18 cellular contexts compared by ENCODE assay signal in genomic region chr14:33964599-33965317, GRCh38. TPM values are rescaled to one million over a fixed set of nuclear protein-coding genes. Genes with fewer than 3 reads are reported as not detected.
A peak's percentile ranks its signal among the peaks of the same experiment; 100 is the strongest.
DNase-seq lines count a peak whose midpoint lies in the region; ATAC-seq, FAIRE-seq and TF ChIP-seq lines count a peak whose summit lies in the region.
"Had no signal": no experiment of that assay in that cellular context is flagged by ENCODE, and none has a peak within 500 bp of the region (broad histone marks: within the 10 kb centered on the region; RNA-seq: fewer than 3 reads in every experiment).

No MANE protein-coding gene starts in this region.

- H3K9ac ChIP-seq in GM12878 (ENCODE audit: control insufficient read depth, insufficient read depth, low read length) (no peak overlapping the region), neural progenitor cell (no peak overlapping the region)

- POLR2A ChIA-PET in HEK293 (lab: Yijun Ruan, JAX) (interaction anchor here (1.1 kb wide), 1 partner anchor 14 kb away, joined by 4 read pairs; the partner anchor contains the start of gene EGLN3), GM12878 (lab: Charles Lee) (interaction anchor here (0.7 to 1.4 kb wide), 4 partner anchors 9 to 15 kb away, joined by 3 to 4 read pairs (median 4); no protein-coding TSS in a partner anchor)

- peaks cover 19% of the 10 kb centered on the region for H3F3A ChIP-seq in neural progenitor cell (ENCODE audit: low read depth)

- no peak for TF ChIP-seq RAD21 in GM12878 (IDR thresholded peaks at IDR 0.05; ENCODE audit: insufficient read depth, low read depth, low read length)

- H4K20me1 ChIP-seq in GM12878 (ENCODE audit: control insufficient read depth, insufficient read depth) (no peaks in the 10 kb centered on the region), neural progenitor cell (ENCODE audit: low read depth) (no peaks in the 10 kb centered on the region)

- no TSS peak for BruUV-seq in GM12878 (replicated peaks; lab: Mats Ljungman, UMichigan)

- H3K4me1 Mint-ChIP-seq in neural progenitor cell = peaks cover 15% of the 10 kb centered on the region
- H3K4me1 Mint-ChIP-seq: CD4-positive, CD25-positive, alpha-beta regulatory T cell had no signal

- FAIRE-seq in GM12878 (lab: Jason Lieb, UNC) = no peak
- FAIRE-seq: D721Med had no signal

- peak overlapping the region; percentile 67 for H3K27ac Mint-ChIP-seq in neural progenitor cell
- H3K27ac Mint-ChIP-seq: T-cell had no signal

- H3K79me2 ChIP-seq in GM12878 (ENCODE audit: control insufficient read depth, insufficient read depth, low read length) (no peaks in the 10 kb centered on the region), neural progenitor cell (ENCODE audit: low read depth) (no peaks in the 10 kb centered on the region)

- H3K4me2 ChIP-seq in GM12878 (ENCODE audit: control insufficient read depth, insufficient read depth) (no peak overlapping the region), neural progenitor cell (peak overlapping the region; percentile 57)
- H3K4me2 ChIP-seq: PC-9 had no signal

- no peak overlapping the region for H3K4me3 Mint-ChIP-seq in neural progenitor cell
- H3K4me3 Mint-ChIP-seq: CD4-positive, CD25-positive, alpha-beta regulatory T cell; T-cell had no signal

- no peak overlapping the region for H3K4me3 ChIP-seq in HEK293 (ENCODE audit: low read depth, low read length)
- H3K4me3 ChIP-seq in GM12878 = no peak overlapping the region
- no peak overlapping the region for H3K4me3 ChIP-seq in neural progenitor cell
- H3K4me3 ChIP-seq: PC-9 had no signal

- H3K27me3 ChIP-seq in GM12878 (replicated peaks in 1 of 2; ENCODE audit: control insufficient read depth in 2 of 2, insufficient read depth in 2 of 2, low read length in 1 of 2) (no peaks in the 10 kb centered on the region), neural progenitor cell (peaks cover 1% of the 10 kb centered on the region)

- TF ChIP-seq CTCF in HEK293 (tag by site-specific recombination; IDR thresholded peaks at IDR 0.05) (no peak), GM12878 (IDR thresholded peaks at IDR 0.05 in 2 of 3, conservative IDR thresholded peaks at IDR 0.05 in 1 of 3; ENCODE audit: control insufficient read depth in 2 of 3, extremely low read depth in 1 of 3, insufficient read depth in 1 of 3, low read depth in 3 of 3, low read length in 3 of 3) (no peak; a peak in 1 of 6 replicates), neural progenitor cell (IDR thresholded peaks at IDR 0.05) (no peak)

- 27% methylated on average over 6 of the region's 6 CpGs for WGBS in GM12878 (ENCODE audit: insufficient coverage, insufficient replicate concordance, low lambda C conversion rate, missing lambda C conversion rate)

- peak; percentile 30; the same call in 2 of the 3 replicates for ATAC-seq in GM12878
- ATAC-seq: T-cell had no signal

- TF ChIP-seq POLR2A in GM12878 (IDR thresholded peaks at IDR 0.05; ENCODE audit: low read depth, low read length) = no peak

- peaks cover 19% of the 10 kb centered on the region for H3K9me3 Mint-ChIP-seq in neural progenitor cell

- H3K36me3 ChIP-seq in HEK293 (ENCODE audit: control insufficient read depth in 2 of 2, insufficient read depth in 1 of 2, low read length in 2 of 2) (no peaks in the 10 kb centered on the region), GM12878 (ENCODE audit: control insufficient read depth in 2 of 2, insufficient read depth in 2 of 2, low read length in 1 of 2) (no peaks in the 10 kb centered on the region), neural progenitor cell (no peaks in the 10 kb centered on the region)

- SMC1A ChIA-PET in GM12878 (lab: Charles Lee; ENCODE audit: uncharacterized antibody, unreplicated experiment) = interaction anchor here (1.1 to 2.3 kb wide), 9 partner anchors 8 to 133 kb away, joined by 3 to 16 read pairs (median 4); no protein-coding TSS in a partner anchor

- H3K9me3 ChIP-seq in HEK293 (ENCODE audit: control insufficient read depth, insufficient read depth, low read depth, low read length) = no peaks in the 10 kb centered on the region
- no peaks in the 10 kb centered on the region; the same call in 1 of the 3 replicates for H3K9me3 ChIP-seq in GM12878 (replicated peaks; ENCODE audit: control insufficient read depth, insufficient read depth, low read length)
- peaks cover under 1% of the 10 kb centered on the region for H3K9me3 ChIP-seq in neural progenitor cell (ENCODE audit: low read depth)

- intact Hi-C loops in GM12878 (cut with micrococcal nuclease; ENCODE audit: unreplicated experiment) = no loop called here

- H2AFZ ChIP-seq in GM12878 (ENCODE audit: control insufficient read depth, low read depth, low read length) = no peak overlapping the region
- H2AFZ ChIP-seq in neural progenitor cell (replicated peaks) = no peak overlapping the region
- H2AFZ ChIP-seq: PC-9 had no signal

- CTCF ChIA-PET in HEK293 (lab: Yijun Ruan, JAX) (interaction anchor here (1.7 kb wide), 1 partner anchor 133 kb away, joined by 6 read pairs; no protein-coding TSS in a partner anchor), GM12878 (lab: Yijun Ruan, JAX) (interaction anchor here (0.5 to 2.8 kb wide), 10 partner anchors 11 to 289 kb away, joined by 3 to 23 read pairs (median 3); no protein-coding TSS in a partner anchor)

- H3K27me3 Mint-ChIP-seq in neural progenitor cell (ENCODE audit: insufficient read depth, low read depth) = peaks cover 8% of the 10 kb centered on the region
- H3K27me3 Mint-ChIP-seq: CD4-positive, CD25-positive, alpha-beta regulatory T cell had no signal

- no peaks in the 10 kb centered on the region for H3K36me3 Mint-ChIP-seq in neural progenitor cell
- H3K36me3 Mint-ChIP-seq: CD4-positive, CD25-positive, alpha-beta regulatory T cell had no signal

- RAD21 ChIA-PET in GM12878 (lab: Charles Lee; ENCODE audit: unreplicated experiment) = interaction anchor here (0.7 to 2.4 kb wide), 5 partner anchors 8 to 133 kb away, joined by 3 to 14 read pairs (median 4); no protein-coding TSS in a partner anchor

- in situ Hi-C loops in GM12878 (cut with MboI) = no loop called here

- H3K27ac ChIP-seq in HEK293 (ENCODE audit: extremely low read depth, low read depth, low read length) (no peak overlapping the region), GM12878 (ENCODE audit: control insufficient read depth, insufficient read depth) (no peak overlapping the region), neural progenitor cell (no peak overlapping the region)
- H3K27ac ChIP-seq: PC-9 had no signal

- H3K4me1 ChIP-seq in HEK293 (ENCODE audit: control insufficient read depth, insufficient read depth, low read length) = no peaks in the 10 kb centered on the region
- H3K4me1 ChIP-seq in GM12878 (ENCODE audit: control insufficient read depth, insufficient read depth, low read length) = no peaks in the 10 kb centered on the region
- H3K4me1 ChIP-seq in neural progenitor cell = peaks cover 41% of the 10 kb centered on the region

- DNase-seq in NCI-H82 (lab: John Stamatoyannopoulos, UW) (peak; percentile 25), NCI-H82 treated with DMSO at 0.1 percent for 48 hours (lab: John Stamatoyannopoulos, UW; ENCODE audit: unreplicated experiment) (no peak), GM12878 (ENCODE audit: low read depth, low spot score) (no peak), neural progenitor cell (ENCODE audit: low spot score) (peak; percentile 74), NCI-H2081 (lab: John Stamatoyannopoulos, UW) (no peak)
- DNase-seq in effector CD4-positive, alpha-beta T cell = no peak
- no peak for DNase-seq in activated CD4-positive, CD25-positive, alpha-beta regulatory T cell treated with anti-CD3 and anti-CD28 coated beads, Interleukin-2, amount 50 U/mL, for 72 hours
- DNase-seq: AML-193; CD4-positive, CD25-positive, alpha-beta regulatory T cell; IMR-90; MV-4-11; NCI-H1436 treated with DMSO at 0.1 percent for 48 hours; NCI-H2171 treated with DMSO at 0.1 percent for 48 hours; NCI-H524 treated with DMSO at 0.1 percent for 48 hours; PC-9; T-cell had no signal

- TF ChIP-seq EP300 in GM12878 (IDR thresholded peaks at IDR 0.05; ENCODE audit: borderline replicate concordance in 1 of 2, control insufficient read depth in 1 of 2, low read depth in 2 of 2, low read length in 2 of 2) = no peak

TF ChIP-seq in HEK293, 187 proteins besides CTCF, POLR2A, EP300 and RAD21:
- TF ChIP-seq KLF10 (tag by site-specific recombination; IDR thresholded peaks at IDR 0.05) (no peak), KLF1 (tag by site-specific recombination; IDR thresholded peaks at IDR 0.05) (peak; percentile 49; the same call in 1 of the 2 replicates), ZNF561 (tag by site-specific recombination; IDR thresholded peaks at IDR 0.05; ENCODE audit: borderline replicate concordance) (no peak), ZNF416 (tag by site-specific recombination; IDR thresholded peaks at IDR 0.05) (no peak), ZNF341 (tag by site-specific recombination; IDR thresholded peaks at IDR 0.05; ENCODE audit: low read depth) (peak; percentile 59), ZBTB17 (tag by site-specific recombination; IDR thresholded peaks at IDR 0.05) (no peak)

RNA-seq across cellular contexts. Expression of gene EGLN3, which starts 13.9 kb away (rescaled TPM):
- 20.3 and 22.4 TPM in 2 replicates for total RNA-seq in GM12878 (2013; cell fraction: nucleolus; rRNA removed)
- 2.1 and 2.7 TPM in 2 replicates for total RNA-seq in GM12878 (2014; rRNA removed)
- total RNA-seq in GM12878 (2014; rRNA removed; fragmentation: Illumina TruSeq; extraction: Trizol) = 1.6 and 2.4 TPM in 2 replicates
- 1.7 and 3.0 TPM in 2 replicates for total RNA-seq in GM12878 (2021)
- polyA plus RNA-seq in GM12878 (2011; ENCODE audit: low read depth) = 28.3 TPM
- polyA plus RNA-seq in GM12878 (2011; rRNA removed) = 8.1 and 10.7 TPM in 2 replicates
- 3.8 and 5.6 TPM in 2 replicates for polyA plus RNA-seq in GM12878 (2011; cell fraction: cytosol; rRNA removed)
- 5.5 and 9.4 TPM in 2 replicates for polyA plus RNA-seq in GM12878 (2011; cell fraction: nucleus; rRNA removed)
- polyA plus RNA-seq in GM12878 (2012) = 9.3 and 15.9 TPM in 2 replicates
- polyA plus RNA-seq in GM12878 (2014; fragmentation: Illumina TruSeq; extraction: Trizol) = 1.8 and 2.5 TPM in 2 replicates
- polyA plus RNA-seq in GM12878 (2014; fragmentation: Nextera tagmentation; extraction: Ambion mirVana) = 1 to 10 TPM; 1.4 to 2.1 TPM
- polyA plus RNA-seq in GM12878 (2014; rRNA removed) = 0.71 and 2.0 TPM in 2 replicates
- polyA plus RNA-seq in GM12878 (2016; fragmentation: Nextera tagmentation; extraction: Ambion mirVana) = under 1 TPM; 0.42 to 0.84 TPM
- polyA minus RNA-seq in GM12878 (2011; rRNA and poly(A)+ RNA removed) = 6.3 and 8.6 TPM in 2 replicates
- 2.7 and 3.3 TPM in 2 replicates for polyA minus RNA-seq in GM12878 (2011; cell fraction: cytosol; rRNA and poly(A)+ RNA removed)
- 4.4 and 7.5 TPM in 2 replicates for polyA minus RNA-seq in GM12878 (2011; cell fraction: nucleus; rRNA and poly(A)+ RNA removed)
- 65.0 and 73.5 TPM in 2 replicates for total RNA-seq in neural progenitor cell (ENCODE audit: low replicate concordance)

Comparison
In these comparisons a context has a peak if more than half of its experiments do, and no peak if none do; other contexts are left out.
1. DNase-seq: peak in NCI-H82 (single experiment) and neural progenitor cell (single experiment); none in NCI-H82 treated with DMSO at 0.1 percent for 48 hours (single experiment), GM12878 (single experiment), effector CD4-positive, alpha-beta T cell (single experiment), activated CD4-positive, CD25-positive, alpha-beta regulatory T cell treated with anti-CD3 and anti-CD28 coated beads, Interleukin-2, amount 50 U/mL, for 72 hours (single experiment) and NCI-H2081 (0 of 2).